Comparison of ENCODE assay signal across 1 cellular context in the genomic region with DNA sequence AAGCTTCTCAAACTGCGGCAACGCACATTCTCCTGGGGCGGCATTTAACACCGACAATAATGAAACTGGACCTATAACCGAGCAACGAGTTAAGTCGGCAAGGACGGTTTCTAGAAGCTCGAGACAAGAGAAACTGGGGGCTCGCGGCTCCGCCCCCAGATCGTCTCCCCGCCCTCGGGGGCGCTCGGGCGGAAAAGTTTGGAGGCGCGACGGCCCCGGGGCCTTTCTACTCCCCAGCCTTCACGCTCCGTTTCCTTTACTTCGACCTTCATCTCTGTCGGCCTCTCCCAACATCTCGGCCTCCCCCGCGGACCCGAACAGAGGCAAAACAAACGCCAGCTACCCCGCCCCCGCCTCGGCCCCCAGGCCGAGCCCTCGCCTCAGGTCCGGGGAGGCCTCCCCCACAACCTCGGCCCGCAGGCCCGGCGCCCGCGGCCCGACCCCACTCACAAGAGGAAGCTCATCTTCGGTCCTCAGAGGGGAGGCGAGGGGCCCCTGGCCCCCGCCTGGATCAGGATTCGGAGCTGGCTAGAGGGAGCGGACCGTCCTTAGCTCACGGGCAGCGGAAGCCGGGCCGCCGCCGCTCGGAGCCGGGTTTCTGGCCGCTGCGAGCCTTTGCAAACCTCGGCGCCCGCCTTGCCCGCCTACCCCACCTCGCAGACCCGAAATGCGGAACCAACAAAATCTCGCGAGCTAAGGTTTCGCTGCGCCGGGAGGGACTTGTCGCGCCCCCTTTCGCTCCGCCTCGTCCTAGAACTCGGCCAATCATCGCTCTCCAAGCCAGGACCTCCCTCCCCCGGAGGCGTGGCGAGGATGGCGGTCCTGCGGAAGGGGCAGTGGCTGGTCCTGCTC.
TF ChIP-seq lines count a peak whose summit lies in the region.

A gene (minus strand): TSS at position 669 of the 852 bp plus-strand sequence. CDS start 205 bp downstream, at position 464.

TF ChIP-seq in HepG2, 621 proteins besides CTCF, POLR2A, EP300 and RAD21 (continued from another document):
- no peak for TF ChIP-seq ZNF282 (IDR thresholded peaks at IDR 0.05; ENCODE audit: partially characterized antibody)
- no peak for TF ChIP-seq PHF5A (CRISPR knock-in tag; IDR thresholded peaks at IDR 0.05; ENCODE audit: low read depth, unreplicated experiment)
- no peak for TF ChIP-seq NONO (IDR thresholded peaks at IDR 0.05)
- TF ChIP-seq NONO (CRISPR knock-in tag; conservative IDR thresholded peaks at IDR 0.05): peak; percentile 43; the same call in 1 of the 2 replicates
- peak; percentile 28; the same call in 1 of the 2 replicates for TF ChIP-seq ZNF614 (CRISPR knock-in tag; IDR thresholded peaks at IDR 0.05; ENCODE audit: borderline replicate concordance)
- TF ChIP-seq SOX13 (IDR thresholded peaks at IDR 0.05): no peak; the same call in 1 of the 2 replicates
- TF ChIP-seq SOX13 (CRISPR knock-in tag; conservative IDR thresholded peaks at IDR 0.05 in 1 of 2, IDR thresholded peaks at IDR 0.05 in 1 of 2): peak in 1 of 2 experiments; percentile 43; a peak in 1 of 4 replicates
- TF ChIP-seq SMYD3 (CRISPR knock-in tag; IDR thresholded peaks at IDR 0.05): no peak
- no peak for TF ChIP-seq ZNF550 (CRISPR knock-in tag; IDR thresholded peaks at IDR 0.05; ENCODE audit: borderline replicate concordance)
- TF ChIP-seq DR1 (CRISPR knock-in tag; IDR thresholded peaks at IDR 0.05): 0 out of 2 replicates have a peak, but pooled peaks have one; percentile 73
- TF ChIP-seq, protein P1, sequence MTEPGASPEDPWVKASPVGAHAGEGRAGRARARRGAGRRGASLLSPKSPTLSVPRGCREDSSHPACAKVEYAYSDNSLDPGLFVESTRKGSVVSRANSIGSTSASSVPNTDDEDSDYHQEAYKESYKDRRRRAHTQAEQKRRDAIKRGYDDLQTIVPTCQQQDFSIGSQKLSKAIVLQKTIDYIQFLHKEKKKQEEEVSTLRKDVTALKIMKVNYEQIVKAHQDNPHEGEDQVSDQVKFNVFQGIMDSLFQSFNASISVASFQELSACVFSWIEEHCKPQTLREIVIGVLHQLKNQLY (CRISPR knock-in tag; IDR thresholded peaks at IDR 0.05): no peak
- peak; percentile 44; the same call in 1 of the 2 replicates for TF ChIP-seq BCL6 (CRISPR knock-in tag; IDR thresholded peaks at IDR 0.05)
- TF ChIP-seq NFE2L1 (CRISPR knock-in tag; IDR thresholded peaks at IDR 0.05; ENCODE audit: borderline replicate concordance): no peak
- TF ChIP-seq LCORL (IDR thresholded peaks at IDR 0.05): no peak
- TF ChIP-seq LCORL (CRISPR knock-in tag; IDR thresholded peaks at IDR 0.05): peak; percentile 37
- TF ChIP-seq GATA4 (IDR thresholded peaks at IDR 0.05; ENCODE audit: borderline replicate concordance, low read depth): no peak
- peak; percentile 37 for TF ChIP-seq FOXA3 (CRISPR knock-in tag; IDR thresholded peaks at IDR 0.05)
- TF ChIP-seq POLR2AphosphoS5 (IDR thresholded peaks at IDR 0.05; ENCODE audit: low read depth, low read length): peak; percentile 96
- TF ChIP-seq, protein P2, sequence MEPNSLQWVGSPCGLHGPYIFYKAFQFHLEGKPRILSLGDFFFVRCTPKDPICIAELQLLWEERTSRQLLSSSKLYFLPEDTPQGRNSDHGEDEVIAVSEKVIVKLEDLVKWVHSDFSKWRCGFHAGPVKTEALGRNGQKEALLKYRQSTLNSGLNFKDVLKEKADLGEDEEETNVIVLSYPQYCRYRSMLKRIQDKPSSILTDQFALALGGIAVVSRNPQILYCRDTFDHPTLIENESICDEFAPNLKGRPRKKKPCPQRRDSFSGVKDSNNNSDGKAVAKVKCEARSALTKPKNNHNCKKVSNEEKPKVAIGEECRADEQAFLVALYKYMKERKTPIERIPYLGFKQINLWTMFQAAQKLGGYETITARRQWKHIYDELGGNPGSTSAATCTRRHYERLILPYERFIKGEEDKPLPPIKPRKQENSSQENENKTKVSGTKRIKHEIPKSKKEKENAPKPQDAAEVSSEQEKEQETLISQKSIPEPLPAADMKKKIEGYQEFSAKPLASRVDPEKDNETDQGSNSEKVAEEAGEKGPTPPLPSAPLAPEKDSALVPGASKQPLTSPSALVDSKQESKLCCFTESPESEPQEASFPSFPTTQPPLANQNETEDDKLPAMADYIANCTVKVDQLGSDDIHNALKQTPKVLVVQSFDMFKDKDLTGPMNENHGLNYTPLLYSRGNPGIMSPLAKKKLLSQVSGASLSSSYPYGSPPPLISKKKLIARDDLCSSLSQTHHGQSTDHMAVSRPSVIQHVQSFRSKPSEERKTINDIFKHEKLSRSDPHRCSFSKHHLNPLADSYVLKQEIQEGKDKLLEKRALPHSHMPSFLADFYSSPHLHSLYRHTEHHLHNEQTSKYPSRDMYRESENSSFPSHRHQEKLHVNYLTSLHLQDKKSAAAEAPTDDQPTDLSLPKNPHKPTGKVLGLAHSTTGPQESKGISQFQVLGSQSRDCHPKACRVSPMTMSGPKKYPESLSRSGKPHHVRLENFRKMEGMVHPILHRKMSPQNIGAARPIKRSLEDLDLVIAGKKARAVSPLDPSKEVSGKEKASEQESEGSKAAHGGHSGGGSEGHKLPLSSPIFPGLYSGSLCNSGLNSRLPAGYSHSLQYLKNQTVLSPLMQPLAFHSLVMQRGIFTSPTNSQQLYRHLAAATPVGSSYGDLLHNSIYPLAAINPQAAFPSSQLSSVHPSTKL (CRISPR knock-in tag; IDR thresholded peaks at IDR 0.05): 0 out of 2 replicates have a peak, but pooled peaks have one; percentile 40
- TF ChIP-seq SYNCRIP (IDR thresholded peaks at IDR 0.05; ENCODE audit: insufficient read depth, low read depth, low read length): no peak
- TF ChIP-seq, protein P3, sequence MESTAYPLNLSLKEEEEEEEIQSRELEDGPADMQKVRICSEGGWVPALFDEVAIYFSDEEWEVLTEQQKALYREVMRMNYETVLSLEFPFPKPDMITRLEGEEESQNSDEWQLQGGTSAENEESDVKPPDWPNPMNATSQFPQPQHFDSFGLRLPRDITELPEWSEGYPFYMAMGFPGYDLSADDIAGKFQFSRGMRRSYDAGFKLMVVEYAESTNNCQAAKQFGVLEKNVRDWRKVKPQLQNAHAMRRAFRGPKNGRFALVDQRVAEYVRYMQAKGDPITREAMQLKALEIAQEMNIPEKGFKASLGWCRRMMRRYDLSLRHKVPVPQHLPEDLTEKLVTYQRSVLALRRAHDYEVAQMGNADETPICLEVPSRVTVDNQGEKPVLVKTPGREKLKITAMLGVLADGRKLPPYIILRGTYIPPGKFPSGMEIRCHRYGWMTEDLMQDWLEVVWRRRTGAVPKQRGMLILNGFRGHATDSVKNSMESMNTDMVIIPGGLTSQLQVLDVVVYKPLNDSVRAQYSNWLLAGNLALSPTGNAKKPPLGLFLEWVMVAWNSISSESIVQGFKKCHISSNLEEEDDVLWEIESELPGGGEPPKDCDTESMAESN (CRISPR knock-in tag; conservative IDR thresholded peaks at IDR 0.05): 0 out of 2 replicates have a peak, but pooled peaks have one; percentile 19
- TF ChIP-seq SOX6 (IDR thresholded peaks at IDR 0.05): no peak
- peak; percentile 49 for TF ChIP-seq SOX6 (CRISPR knock-in tag; IDR thresholded peaks at IDR 0.05)
